In genomic region chr9:137286980-137287383, GRCh38 we compare ENCODE assay signal across 6 cellular contexts. TPM values are rescaled to one million over a fixed set of nuclear protein-coding genes. Genes with fewer than 3 reads are reported as not detected.
DNase-seq lines count a peak whose midpoint lies in the region; ATAC-seq and TF ChIP-seq lines count a peak whose summit lies in the region.

No MANE protein-coding gene starts in this region.

- H3K36me3 ChIP-seq in endodermal cell (ENCODE audit: control insufficient read depth, insufficient read depth, low read length): no peaks in the 10 kb centered on the region

- H3K27me3 Mint-ChIP-seq in endodermal cell (ENCODE audit: insufficient read depth): peaks cover 19% of the 10 kb centered on the region
- H3K27me3 Mint-ChIP-seq in stimulated activated naive B cell treated with anti-CD40 and anti-IgM and Interleukin-4, amounts not matched to agents 10 μg/mL and 1 μg/mL and 100 μg/mL, for 72 hours: no peaks in the 10 kb centered on the region

- H3K4me3 ChIP-seq in GM12864 (ENCODE audit: low read depth, low read length) (no peak overlapping the region), endodermal cell (ENCODE audit: low read length) (no peak overlapping the region)

- no peak overlapping the region for H3K27ac Mint-ChIP-seq in endodermal cell
- peak overlapping the region; percentile 90 for H3K27ac Mint-ChIP-seq in stimulated activated naive B cell treated with anti-CD40 and anti-IgM and Interleukin-4, amounts not matched to agents 10 μg/mL and 1 μg/mL and 100 μg/mL, for 72 hours

- peaks cover 7% of the 10 kb centered on the region for H3K9me3 Mint-ChIP-seq in endodermal cell
- H3K9me3 Mint-ChIP-seq in stimulated activated naive B cell treated with anti-CD40 and anti-IgM and Interleukin-4, amounts not matched to agents 10 μg/mL and 1 μg/mL and 100 μg/mL, for 72 hours: peaks cover 4% of the 10 kb centered on the region in 2 donors

- H3K9me3 ChIP-seq in endodermal cell (ENCODE audit: control insufficient read depth, low read length): no peaks in the 10 kb centered on the region

- H3K4me1 Mint-ChIP-seq in endodermal cell: peaks cover 1% of the 10 kb centered on the region
- H3K4me1 Mint-ChIP-seq in stimulated activated naive B cell treated with anti-CD40 and anti-IgM and Interleukin-4, amounts not matched to agents 10 μg/mL and 1 μg/mL and 100 μg/mL, for 72 hours: peaks cover 10 to 32% of the 10 kb centered on the region in 2 donors

- no peak for DNase-seq in GM12864 (ENCODE audit: low read depth)
- DNase-seq in NCI-H226: peak; percentile 48
- DNase-seq in endodermal cell: peak; percentile 91
- DNase-seq in stimulated activated naive B cell treated with anti-CD40 and anti-IgM and Interleukin-4, amounts not matched to agents 10 μg/mL and 1 μg/mL and 100 μg/mL, for 72 hours: no peak
- no peak for DNase-seq in NK-92 (lab: John Stamatoyannopoulos, UW; ENCODE audit: unreplicated experiment)

- 71 to 86% methylated on average over 8 to 14 of the region's 14 CpGs for WGBS in endodermal cell (ENCODE audit: insufficient coverage in 1 of 2, insufficient read length in 1 of 2), 2 experiments

- no peaks in the 10 kb centered on the region for H3K27me3 ChIP-seq in endodermal cell (ENCODE audit: control insufficient read depth, insufficient read depth, low read length, poor library complexity, severe bottlenecking)

- TF ChIP-seq CTCF in GM12864 (IDR thresholded peaks at IDR 0.05; ENCODE audit: low read depth, low read length, missing control alignments): peak; percentile 64
- TF ChIP-seq CTCF in endodermal cell (conservative IDR thresholded peaks at IDR 0.05): peak; percentile 79

- no peak overlapping the region for H3K4me3 Mint-ChIP-seq in endodermal cell
- H3K4me3 Mint-ChIP-seq in stimulated activated naive B cell treated with anti-CD40 and anti-IgM and Interleukin-4, amounts not matched to agents 10 μg/mL and 1 μg/mL and 100 μg/mL, for 72 hours: no peak overlapping the region

- H3K4me1 ChIP-seq in endodermal cell (ENCODE audit: control insufficient read depth, insufficient read depth, low read length): no peaks in the 10 kb centered on the region

- H3K9ac ChIP-seq in endodermal cell (ENCODE audit: extremely low read depth, low read length, poor library complexity, severe bottlenecking): no peak overlapping the region

- H3K36me3 Mint-ChIP-seq in endodermal cell (ENCODE audit: low read depth): peaks cover 5% of the 10 kb centered on the region
- H3K36me3 Mint-ChIP-seq in stimulated activated naive B cell treated with anti-CD40 and anti-IgM and Interleukin-4, amounts not matched to agents 10 μg/mL and 1 μg/mL and 100 μg/mL, for 72 hours: peaks cover 8 to 13% of the 10 kb centered on the region in 2 donors

- ATAC-seq in stimulated activated naive B cell treated with anti-CD40 and anti-IgM and Interleukin-4, amounts not matched to agents 10 μg/mL and 1 μg/mL and 100 μg/mL, for 72 hours (replicated peaks): peak; percentile 26 to 35
- no peak for ATAC-seq in HG03280 (IDR thresholded peaks at IDR 0.05; ENCODE audit: unreplicated experiment)

- H3K27ac ChIP-seq in endodermal cell (ENCODE audit: low read depth, low read length): no peak overlapping the region

RNA-seq across cellular contexts. Expression of gene TOR4A, which starts 9.5 kb away (rescaled TPM):
- total RNA-seq in endodermal cell: 10 to 100 TPM; 14.2 to 18.9 TPM
- polyA plus RNA-seq in endodermal cell (2013, experiment 1 of 2): 4.6 TPM
- 5.1 TPM for polyA plus RNA-seq in endodermal cell (2013, experiment 2 of 2)

RNA-seq across cellular contexts. Expression of gene NRARP, which starts 15.1 kb away (rescaled TPM):
- 10 to 100 TPM; 12.1 to 12.9 TPM for total RNA-seq in endodermal cell
- 59.0 TPM for polyA plus RNA-seq in endodermal cell (2013, experiment 1 of 2)
- 52.6 TPM for polyA plus RNA-seq in endodermal cell (2013, experiment 2 of 2)

RNA-seq across cellular contexts. Expression of gene NELFB, which starts 31.9 kb away (rescaled TPM):
- 10 to 100 TPM; 73.3 to 86.6 TPM for total RNA-seq in endodermal cell
- polyA plus RNA-seq in endodermal cell (2013, experiment 1 of 2): 56.8 TPM
- polyA plus RNA-seq in endodermal cell (2013, experiment 2 of 2): 55.1 TPM

RNA-seq across cellular contexts. Expression of gene STPG3, which starts 35.9 kb away (rescaled TPM):
- total RNA-seq in endodermal cell: not detected
- not detected for polyA plus RNA-seq in endodermal cell (2013, experiment 1 of 2)
- not detected for polyA plus RNA-seq in endodermal cell (2013, experiment 2 of 2)

RNA-seq across cellular contexts. Expression of gene TUBB4B, which starts 45.9 kb away (rescaled TPM):
- 100 to 1,000 TPM; 328 to 415 TPM for total RNA-seq in endodermal cell
- polyA plus RNA-seq in endodermal cell (2013, experiment 1 of 2): 395 TPM
- polyA plus RNA-seq in endodermal cell (2013, experiment 2 of 2): 425 TPM

Comparison
In these comparisons a context has a peak if more than half of its experiments do, and no peak if none do; other contexts are left out.
1. DNase-seq: peak in NCI-H226 (single experiment) and endodermal cell (single experiment); none in GM12864 (single experiment), stimulated activated naive B cell treated with anti-CD40 and anti-IgM and Interleukin-4, amounts not matched to agents 10 μg/mL and 1 μg/mL and 100 μg/mL, for 72 hours (single experiment) and NK-92 (single experiment).